8 cellular contexts compared by ENCODE assay signal in genomic region chrX:84721416-84721815, GRCh38.
"Had no signal": no experiment of that assay in that cellular context is flagged by ENCODE, and none has a peak within 500 bp of the region (broad histone marks: within the 10 kb centered on the region; RNA-seq: fewer than 3 reads in every experiment).

No MANE protein-coding gene starts in this region.

- H3K4me3 ChIP-seq: GM23338, K562 had no signal

- H3K4me2 ChIP-seq: GM23338 had no signal

- DNase-seq: H9, HCEC 1CT, IMR-90 had no signal

- H2AFZ ChIP-seq: GM23338 had no signal

- FAIRE-seq: H1, H54, HTR-8/SVneo, K562 had no signal

- ATAC-seq: GM23338, K562 had no signal
